ENCODE assay signal across 26 cellular contexts in the genomic region with DNA sequence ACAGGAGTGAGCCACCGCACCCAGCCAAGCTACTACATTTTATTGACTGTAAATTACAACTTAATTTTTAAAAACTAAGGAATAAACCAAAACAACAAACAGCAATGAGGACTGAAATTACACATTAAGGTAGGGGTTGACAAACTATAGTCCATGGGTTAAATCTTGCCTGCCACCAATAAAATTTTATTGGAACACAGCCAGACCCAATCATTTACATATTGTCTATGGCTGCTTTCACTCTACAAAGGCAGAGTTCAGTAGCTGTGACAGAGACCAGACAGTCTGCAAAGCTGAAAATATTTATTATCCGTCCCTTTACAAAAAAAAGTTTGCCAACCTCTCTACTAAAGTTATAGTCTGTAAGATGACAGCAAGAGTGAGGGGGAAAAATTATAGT. TPM values are rescaled to one million over a fixed set of nuclear protein-coding genes. Genes with fewer than 3 reads are reported as not detected.
DNase-seq lines count a peak whose midpoint lies in the region; ATAC-seq, FAIRE-seq and TF ChIP-seq lines count a peak whose summit lies in the region.
"Had no signal": no experiment of that assay in that cellular context is flagged by ENCODE, and none has a peak within 500 bp of the region (broad histone marks: within the 10 kb centered on the region; RNA-seq: fewer than 3 reads in every experiment).

No MANE protein-coding gene starts in this region.

- 48 to 66% (median 54%) methylated on average over 2 of the region's 2 CpGs for WGBS in small intestine, 3 donors
- 39 to 59% methylated on average over 2 of the region's 2 CpGs for WGBS in sigmoid colon, 2 donors

- H3K9me3 ChIP-seq in SK-N-MC (ENCODE audit: low read depth, low read length) (no peaks in the 10 kb centered on the region), small intestine (ENCODE audit: control insufficient read depth, low read depth) (no peaks in the 10 kb centered on the region), sigmoid colon (no peaks in the 10 kb centered on the region)
- H3K9me3 ChIP-seq: BLaER1, HAP-1, SJCRH30 had no signal

- H3K4me1 ChIP-seq in small intestine (ENCODE audit: control insufficient read depth in 2 of 2, insufficient read depth in 1 of 2, low read depth in 1 of 2, low read length in 1 of 2) (no peaks in the 10 kb centered on the region), sigmoid colon (no peaks in the 10 kb centered on the region)
- H3K4me1 ChIP-seq: BLaER1 had no signal

- TF ChIP-seq CTCF in sigmoid colon (IDR thresholded peaks at IDR 0.05) = no peak

- TF ChIP-seq RAD21 in Ishikawa (IDR thresholded peaks at IDR 0.05; ENCODE audit: low read depth) = no peak

- no peak for ATAC-seq in HG03378 (IDR thresholded peaks at IDR 0.05; ENCODE audit: unreplicated experiment)
- ATAC-seq: Right ventricle myocardium inferior had no signal

- no peaks in the 10 kb centered on the region for H3K36me3 ChIP-seq in SK-N-MC (ENCODE audit: insufficient read depth, low read length)
- no peaks in the 10 kb centered on the region for H3K36me3 ChIP-seq in small intestine (ENCODE audit: control insufficient read depth in 2 of 2, insufficient read depth in 2 of 2, low read length in 2 of 2)
- H3K36me3 ChIP-seq in sigmoid colon = no peaks in the 10 kb centered on the region
- H3K36me3 ChIP-seq: BLaER1, HAP-1, SJCRH30 had no signal

- H3K27ac ChIP-seq in SK-N-MC (peak overlapping the region; percentile 52), small intestine (ENCODE audit: low read depth in 1 of 2, low read length in 1 of 2) (no peak overlapping the region), sigmoid colon (no peak overlapping the region)
- H3K27ac ChIP-seq: BLaER1, PC-9, SJCRH30 had no signal

- H3K4me3 ChIP-seq in SK-N-MC (no peak overlapping the region), small intestine (ENCODE audit: low read depth in 1 of 2, low read length in 2 of 2) (no peak overlapping the region), sigmoid colon (no peak overlapping the region)
- H3K4me3 ChIP-seq: BLaER1, HAP-1, PC-9, SJCRH30 had no signal

- intact Hi-C loops in sigmoid colon (cut with DNase I) = no loop called here

- H3K27me3 ChIP-seq in small intestine (ENCODE audit: control insufficient read depth in 2 of 2, insufficient read depth in 2 of 2, low read length in 2 of 2) (no peaks in the 10 kb centered on the region), sigmoid colon (no peaks in the 10 kb centered on the region)
- H3K27me3 ChIP-seq: BLaER1, SJCRH30 had no signal

- TF ChIP-seq EP300 in Ishikawa (IDR thresholded peaks at IDR 0.05; ENCODE audit: borderline replicate concordance) (no peak), sigmoid colon (IDR thresholded peaks at IDR 0.05) (no peak)

- no peak overlapping the region for H3K9ac ChIP-seq in SK-N-MC (ENCODE audit: insufficient read length)
- H3K9ac ChIP-seq: BLaER1 had no signal

- FAIRE-seq in small intestine (lab: Jason Lieb, UNC) = no peak
- FAIRE-seq: A204.1, D721Med, GM18507 had no signal

- DNase-seq in NCI-H526 treated with DMSO at 0.1 percent for 48 hours (lab: John Stamatoyannopoulos, UW) (peak; percentile 20), SK-N-MC (ENCODE audit: low read depth, low spot score) (no peak), small intestine (peak; percentile 7), sigmoid colon (no peak), NCI-H82 treated with DMSO at 0.1 percent for 48 hours (lab: John Stamatoyannopoulos, UW; ENCODE audit: unreplicated experiment) (no peak)
- DNase-seq: CD4-positive, CD25-positive, alpha-beta regulatory T cell; GOT3; HFFc6; KG1; MM.1S; NCI-H1048; NCI-H1417 treated with DMSO at 0.1 percent for 48 hours; NCI-H1694 treated with DMSO at 0.1 percent for 48 hours; NCI-H2081; NCI-H2227 treated with DMSO at 0.1 percent for 48 hours; NCI-H748 treated with DMSO at 0.1 percent for 48 hours; PC-9; SJCRH30 had no signal

- TF ChIP-seq POLR2A in sigmoid colon (IDR thresholded peaks at IDR 0.05) = no peak

TF ChIP-seq in Ishikawa, 13 proteins besides CTCF, POLR2A, EP300 and RAD21:
- TF ChIP-seq CREB1 (IDR thresholded peaks at IDR 0.05; ENCODE audit: low read depth) (no peak), NFIC (IDR thresholded peaks at IDR 0.05) (0 out of 2 replicates have a peak, but pooled peaks have one; percentile 20)

RNA-seq across cellular contexts. Expression of gene UGP2, which starts 24.3 kb away (rescaled TPM):
- 100 to 1,000 TPM in 2 of 3 donors, 10 to 100 TPM in 1; 73.8 to 156 (median 120) TPM for polyA plus RNA-seq in small intestine
- 100 to 1,000 TPM; 132 to 196 (median 149) TPM for total RNA-seq in sigmoid colon
- 100 to 1,000 TPM; 195 to 809 (median 459) TPM for polyA plus RNA-seq in sigmoid colon

Comparison
In these comparisons a context has a peak if more than half of its experiments do, and no peak if none do; other contexts are left out.
1. DNase-seq: peak in NCI-H526 treated with DMSO at 0.1 percent for 48 hours (single experiment) and small intestine (single experiment); none in SK-N-MC (single experiment), sigmoid colon (single experiment) and NCI-H82 treated with DMSO at 0.1 percent for 48 hours (single experiment).